ENCODE assay signal across 8 cellular contexts in the genomic region with DNA sequence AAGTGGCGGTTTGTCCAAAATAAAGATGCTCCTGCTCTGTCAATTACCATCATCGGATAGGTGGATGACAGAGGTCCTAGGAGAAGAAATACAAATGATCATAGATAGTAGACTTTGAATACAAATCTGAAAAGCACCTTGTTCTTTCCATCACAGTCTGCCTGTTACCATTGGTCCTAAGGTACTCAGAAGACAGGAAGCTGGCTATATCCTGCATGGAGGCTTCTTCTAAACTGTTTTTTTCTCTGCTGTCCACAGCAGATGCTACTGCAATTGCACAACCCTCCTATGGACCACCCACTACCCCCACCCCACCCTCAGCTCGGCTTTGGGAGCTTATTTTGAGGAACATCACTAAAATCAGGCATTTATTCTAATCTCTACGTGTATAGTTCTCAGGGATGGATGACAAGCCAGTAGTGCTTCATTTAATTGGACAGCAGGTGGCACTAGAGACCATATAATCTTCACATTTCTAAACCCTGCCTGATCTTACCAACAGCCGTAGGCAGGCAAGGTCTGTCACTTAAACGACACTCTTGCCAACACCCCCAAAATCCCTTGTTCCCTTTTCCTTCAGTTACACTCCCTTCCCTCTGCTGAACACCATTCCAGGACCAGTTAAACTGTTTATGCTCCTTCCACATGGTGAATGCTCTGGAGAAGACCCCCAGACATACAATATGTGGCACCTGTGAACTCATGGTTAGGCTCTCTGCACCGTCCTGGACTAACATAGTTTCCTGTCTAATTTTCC. TPM values are rescaled to one million over a fixed set of nuclear protein-coding genes. Genes with fewer than 3 reads are reported as not detected.
DNase-seq lines count a peak whose midpoint lies in the region; ATAC-seq and TF ChIP-seq lines count a peak whose summit lies in the region.

No MANE protein-coding gene starts in this region.

- 29 to 30% methylated on average over 7 of the region's 7 CpGs for WGBS in GM23248 (ENCODE audit: low coverage in 1 of 2, low lambda C conversion rate in 2 of 2, missing lambda C conversion rate in 2 of 2), 2 experiments

- H3K9me3 Mint-ChIP-seq in activated CD4-positive, alpha-beta T cell treated with anti-CD3 and anti-CD28 coated beads for 36 hours (ENCODE audit: low read depth), result no peaks in the 10 kb centered on the region
- H3K9me3 Mint-ChIP-seq in activated T-helper 1 cell treated with anti-CD3 and anti-CD28 coated beads, Interleukin-12 subunit alpha, Interleukin-12 subunit beta, Interleukin-2, Interleukin-4 antibody, amounts not matched to agents 30 ng/mL and 10 ng/mL and 1 ng/mL, durations not matched to agents 14 hours and 24 hours and 36 hours, result no peaks in the 10 kb centered on the region

- no peaks in the 10 kb centered on the region for H3K36me3 ChIP-seq in GM23248 (ENCODE audit: low read depth)
- H3K36me3 ChIP-seq in OCI-LY1 (ENCODE audit: insufficient read depth, low read length), result no peaks in the 10 kb centered on the region

- H3K4me1 Mint-ChIP-seq in activated CD4-positive, alpha-beta T cell treated with anti-CD3 and anti-CD28 coated beads for 36 hours, result no peaks in the 10 kb centered on the region
- peaks cover 6% of the 10 kb centered on the region for H3K4me1 Mint-ChIP-seq in activated T-helper 1 cell treated with anti-CD3 and anti-CD28 coated beads, Interleukin-12 subunit alpha, Interleukin-12 subunit beta, Interleukin-2, Interleukin-4 antibody, amounts not matched to agents 30 ng/mL and 10 ng/mL and 1 ng/mL, durations not matched to agents 14 hours and 24 hours and 36 hours (ENCODE audit: low read depth)

- in situ Hi-C loops in GM23248 (cut with MboI) (no loop called here), KBM-7 (cut with MboI; ENCODE audit: low pct_unique_long_range_greater_than_20kb, low sequenced_read_pairs) (no loop called here)

- peak; percentile 99 for ATAC-seq in activated CD4-positive, alpha-beta T cell treated with anti-CD3 and anti-CD28 coated beads for 36 hours

- no peaks in the 10 kb centered on the region for H3K9me2 ChIP-seq in GM23248 (ENCODE audit: insufficient read depth)
- H3K9me2 ChIP-seq in OCI-LY1 (ENCODE audit: low read depth, low read length), result no peaks in the 10 kb centered on the region

- H4K20me1 ChIP-seq in GM23248 (ENCODE audit: insufficient read depth) (no peaks in the 10 kb centered on the region), OCI-LY1 (ENCODE audit: insufficient read depth, low read length) (no peaks in the 10 kb centered on the region)

- intact Hi-C loops in activated CD4-positive, alpha-beta T cell treated with anti-CD3 and anti-CD28 coated beads for 36 hours (cut with DNase I, micrococcal nuclease), result loop anchor here (1.0 to 10.0 kb wide), 7 partner anchors 61 to 1555 kb away; partner anchors contain the start of genes CLDN25 (in 1 of the 2) and ZW10 (in 1 of the 2)
- intact Hi-C loops in activated T-helper 1 cell treated with anti-CD3 and anti-CD28 coated beads, Interleukin-12 subunit alpha, Interleukin-12 subunit beta, Interleukin-2, Interleukin-4 antibody, amounts not matched to agents 30 ng/mL and 10 ng/mL and 1 ng/mL, durations not matched to agents 14 hours and 24 hours and 36 hours (cut with micrococcal nuclease), result loop anchor here (1.0 to 5.0 kb wide), 7 partner anchors 9 to 1313 kb away; no protein-coding TSS in a partner anchor

- CTCF ChIA-PET in activated CD4-positive, alpha-beta T cell treated with anti-CD3 and anti-CD28 coated beads for 36 hours (lab: Charles Lee), result interaction anchor here (0.6 to 8.6 kb wide), 21 partner anchors 8 to 1632 kb away, joined by 3 to 191 read pairs (median 4); partner anchors contain the start of gene C11orf52

- POLR2A ChIA-PET in activated CD4-positive, alpha-beta T cell treated with anti-CD3 and anti-CD28 coated beads for 36 hours (lab: Charles Lee), result no interaction called here

- H3K36me3 Mint-ChIP-seq in activated CD4-positive, alpha-beta T cell treated with anti-CD3 and anti-CD28 coated beads for 36 hours (ENCODE audit: low read depth), result no peaks in the 10 kb centered on the region
- no peaks in the 10 kb centered on the region for H3K36me3 Mint-ChIP-seq in activated T-helper 1 cell treated with anti-CD3 and anti-CD28 coated beads, Interleukin-12 subunit alpha, Interleukin-12 subunit beta, Interleukin-2, Interleukin-4 antibody, amounts not matched to agents 30 ng/mL and 10 ng/mL and 1 ng/mL, durations not matched to agents 14 hours and 24 hours and 36 hours (ENCODE audit: low read depth)

- H3K4me2 ChIP-seq in GM23248 (ENCODE audit: unreplicated experiment), result no peak overlapping the region
- H3K4me2 ChIP-seq in OCI-LY1 (ENCODE audit: low read length), result no peak overlapping the region

- TF ChIP-seq CTCF in OCI-LY1 (IDR thresholded peaks at IDR 0.05; ENCODE audit: low read length) (peak; percentile 94), foreskin fibroblast (IDR thresholded peaks at IDR 0.05; ENCODE audit: low read depth, low read length) (peak; percentile 56)

- H3K4me1 ChIP-seq in GM23248 (ENCODE audit: insufficient read depth), result no peaks in the 10 kb centered on the region; the same call in 1 of the 2 replicates
- H3K4me1 ChIP-seq in OCI-LY1 (ENCODE audit: insufficient read depth, low read length, severe bottlenecking), result no peaks in the 10 kb centered on the region

- H3K27me3 Mint-ChIP-seq in activated CD4-positive, alpha-beta T cell treated with anti-CD3 and anti-CD28 coated beads for 36 hours, result no peaks in the 10 kb centered on the region
- peaks cover 4% of the 10 kb centered on the region for H3K27me3 Mint-ChIP-seq in activated T-helper 1 cell treated with anti-CD3 and anti-CD28 coated beads, Interleukin-12 subunit alpha, Interleukin-12 subunit beta, Interleukin-2, Interleukin-4 antibody, amounts not matched to agents 30 ng/mL and 10 ng/mL and 1 ng/mL, durations not matched to agents 14 hours and 24 hours and 36 hours (ENCODE audit: insufficient read depth)

- H3K9ac ChIP-seq in GM23248 (no peak overlapping the region), OCI-LY1 (ENCODE audit: low read length) (no peak overlapping the region)

- no peak overlapping the region for H3K4me3 Mint-ChIP-seq in activated CD4-positive, alpha-beta T cell treated with anti-CD3 and anti-CD28 coated beads for 36 hours
- H3K4me3 Mint-ChIP-seq in activated T-helper 1 cell treated with anti-CD3 and anti-CD28 coated beads, Interleukin-12 subunit alpha, Interleukin-12 subunit beta, Interleukin-2, Interleukin-4 antibody, amounts not matched to agents 30 ng/mL and 10 ng/mL and 1 ng/mL, durations not matched to agents 14 hours and 24 hours and 36 hours, result no peak overlapping the region

- H3K27ac ChIP-seq in GM23248 (no peak overlapping the region), OCI-LY1 (ENCODE audit: low read depth, low read length, poor library complexity, severe bottlenecking) (no peak overlapping the region)

- H3F3A ChIP-seq in GM23248 (ENCODE audit: insufficient read depth) (no peaks in the 10 kb centered on the region), OCI-LY1 (ENCODE audit: insufficient read depth, low read length) (no peaks in the 10 kb centered on the region)

- H3K9me3 ChIP-seq in GM23248 (ENCODE audit: low read depth) (no peaks in the 10 kb centered on the region), OCI-LY1 (ENCODE audit: low read length) (no peaks in the 10 kb centered on the region)

- H2AFZ ChIP-seq in GM23248, result peak overlapping the region; percentile 50
- no peak overlapping the region for H2AFZ ChIP-seq in OCI-LY1 (ENCODE audit: low read length)

- no peak overlapping the region for H3K4me3 ChIP-seq in GM23248
- no peak overlapping the region for H3K4me3 ChIP-seq in OCI-LY1 (ENCODE audit: low read depth, low read length, poor library complexity, severe bottlenecking)
- no peak overlapping the region for H3K4me3 ChIP-seq in foreskin fibroblast (ENCODE audit: low read depth in 1 of 2, low read length in 2 of 2)

- peak; percentile 45 for DNase-seq in activated CD4-positive, alpha-beta T cell treated with anti-CD3 and anti-CD28 coated beads for 36 hours
- DNase-seq in activated CD4-positive, alpha-beta T cell treated with anti-CD3 and anti-CD28 coated beads for 1 hour, result no peak
- DNase-seq in GM23248 (peak; percentile 76), KBM-7 (peak; percentile 85), foreskin fibroblast (peak; percentile 61 to 86), nucleus accumbens (lab: John Stamatoyannopoulos, UW) (peak in 40 of 56 donors; percentile 1 to 70 (median 18))
- DNase-seq in activated T-helper 1 cell treated with anti-CD3 and anti-CD28 coated beads, Interleukin-12 subunit alpha, Interleukin-12 subunit beta, Interleukin-2, Interleukin-4 antibody, amounts not matched to agents 30 ng/mL and 10 ng/mL and 1 ng/mL, durations not matched to agents 14 hours and 24 hours and 36 hours (ENCODE audit: low spot score), result peak; percentile 33

- H3K79me2 ChIP-seq in GM23248 (ENCODE audit: insufficient read depth) (no peaks in the 10 kb centered on the region), OCI-LY1 (ENCODE audit: insufficient read depth, low read length) (no peaks in the 10 kb centered on the region)

- H3K27me3 ChIP-seq in GM23248 (replicated peaks; ENCODE audit: insufficient read depth), result no peaks in the 10 kb centered on the region
- H3K27me3 ChIP-seq in OCI-LY1 (ENCODE audit: insufficient read depth, low read length), result no peaks in the 10 kb centered on the region

- H3K27ac Mint-ChIP-seq in activated CD4-positive, alpha-beta T cell treated with anti-CD3 and anti-CD28 coated beads for 36 hours, result no peak overlapping the region
- H3K27ac Mint-ChIP-seq in activated T-helper 1 cell treated with anti-CD3 and anti-CD28 coated beads, Interleukin-12 subunit alpha, Interleukin-12 subunit beta, Interleukin-2, Interleukin-4 antibody, amounts not matched to agents 30 ng/mL and 10 ng/mL and 1 ng/mL, durations not matched to agents 14 hours and 24 hours and 36 hours, result no peak overlapping the region

RNA-seq across cellular contexts. Expression of gene PTS, which starts 6.6 kb away (rescaled TPM):
- total RNA-seq in activated CD4-positive, alpha-beta T cell treated with anti-CD3 and anti-CD28 coated beads for 36 hours, result 10 to 100 TPM; 17.4 to 23.8 TPM
- 33.9 and 36.5 TPM in 2 replicates for total RNA-seq in GM23248 (2014; rRNA removed; shearing (Covaris generic))
- 100 and 108 TPM in 2 replicates for polyA plus RNA-seq in GM23248 (2016; fragmentation: Nextera tagmentation; extraction: Ambion mirVana)
- total RNA-seq in activated T-helper 1 cell treated with anti-CD3 and anti-CD28 coated beads, Interleukin-12 subunit alpha, Interleukin-12 subunit beta, Interleukin-2, Interleukin-4 antibody, amounts not matched to agents 30 ng/mL and 10 ng/mL and 1 ng/mL, durations not matched to agents 14 hours and 24 hours and 36 hours, result 28.9 and 35.0 TPM in 2 replicates

RNA-seq across cellular contexts. Expression of gene PLET1, which starts 41.0 kb away (rescaled TPM):
- total RNA-seq in activated CD4-positive, alpha-beta T cell treated with anti-CD3 and anti-CD28 coated beads for 36 hours, result not detected
- total RNA-seq in GM23248 (2014; rRNA removed; shearing (Covaris generic)), result not detected in 2 replicates
- polyA plus RNA-seq in GM23248 (2016; fragmentation: Nextera tagmentation; extraction: Ambion mirVana), result not detected in 2 replicates
- total RNA-seq in activated T-helper 1 cell treated with anti-CD3 and anti-CD28 coated beads, Interleukin-12 subunit alpha, Interleukin-12 subunit beta, Interleukin-2, Interleukin-4 antibody, amounts not matched to agents 30 ng/mL and 10 ng/mL and 1 ng/mL, durations not matched to agents 14 hours and 24 hours and 36 hours, result not detected in 2 replicates

RNA-seq across cellular contexts. Expression of gene BCO2, which starts 44.3 kb away (rescaled TPM):
- under 1 TPM; 0.63 to 0.75 TPM for total RNA-seq in activated CD4-positive, alpha-beta T cell treated with anti-CD3 and anti-CD28 coated beads for 36 hours
- not detected in 2 replicates for total RNA-seq in GM23248 (2014; rRNA removed; shearing (Covaris generic))
- 0.25 and 0.83 TPM in 2 replicates for polyA plus RNA-seq in GM23248 (2016; fragmentation: Nextera tagmentation; extraction: Ambion mirVana)
- total RNA-seq in activated T-helper 1 cell treated with anti-CD3 and anti-CD28 coated beads, Interleukin-12 subunit alpha, Interleukin-12 subunit beta, Interleukin-2, Interleukin-4 antibody, amounts not matched to agents 30 ng/mL and 10 ng/mL and 1 ng/mL, durations not matched to agents 14 hours and 24 hours and 36 hours, result 0.49 and 1.6 TPM in 2 replicates

RNA-seq across cellular contexts. Expression of gene TEX12, which starts 52.5 kb away (rescaled TPM):
- total RNA-seq in activated CD4-positive, alpha-beta T cell treated with anti-CD3 and anti-CD28 coated beads for 36 hours, result under 1 TPM; 0.32 to 0.34 TPM
- 0.51 and 2.2 TPM in 2 replicates for total RNA-seq in GM23248 (2014; rRNA removed; shearing (Covaris generic))
- polyA plus RNA-seq in GM23248 (2016; fragmentation: Nextera tagmentation; extraction: Ambion mirVana), result not detected in 2 replicates
- total RNA-seq in activated T-helper 1 cell treated with anti-CD3 and anti-CD28 coated beads, Interleukin-12 subunit alpha, Interleukin-12 subunit beta, Interleukin-2, Interleukin-4 antibody, amounts not matched to agents 30 ng/mL and 10 ng/mL and 1 ng/mL, durations not matched to agents 14 hours and 24 hours and 36 hours, result 0.24 TPM in 1 of 2 replicates, not detected in the other

RNA-seq across cellular contexts. Expression of gene IL18, which starts 55.8 kb away (rescaled TPM):
- total RNA-seq in activated CD4-positive, alpha-beta T cell treated with anti-CD3 and anti-CD28 coated beads for 36 hours, result not detected
- total RNA-seq in GM23248 (2014; rRNA removed; shearing (Covaris generic)), result 58.8 and 62.9 TPM in 2 replicates
- 48.8 and 51.9 TPM in 2 replicates for polyA plus RNA-seq in GM23248 (2016; fragmentation: Nextera tagmentation; extraction: Ambion mirVana)
- total RNA-seq in activated T-helper 1 cell treated with anti-CD3 and anti-CD28 coated beads, Interleukin-12 subunit alpha, Interleukin-12 subunit beta, Interleukin-2, Interleukin-4 antibody, amounts not matched to agents 30 ng/mL and 10 ng/mL and 1 ng/mL, durations not matched to agents 14 hours and 24 hours and 36 hours, result 0.23 TPM in 1 of 2 replicates, not detected in the other
